ENCODE assay signal across 2 cellular contexts in genomic region chr4:8637456-8637984, GRCh38.
TF ChIP-seq lines count a peak whose summit lies in the region.

No MANE protein-coding gene starts in this region.

TF ChIP-seq in IMR-90, 13 proteins besides CTCF, POLR2A, EP300 and RAD21:
- TF ChIP-seq ELK1 (IDR thresholded peaks at IDR 0.05; ENCODE audit: borderline replicate concordance, low read depth, low read length) (no peak), USF2 (IDR thresholded peaks at IDR 0.05; ENCODE audit: low read depth, low read length) (peak; percentile 52; the same call in 1 of the 2 replicates)

TF ChIP-seq in GM12878, 131 proteins besides CTCF, POLR2A, EP300 and RAD21:
- TF ChIP-seq ATF2 (IDR thresholded peaks at IDR 0.05; ENCODE audit: low read length) (no peak), SPI1 (IDR thresholded peaks at IDR 0.05; ENCODE audit: borderline replicate concordance, insufficient read depth, low read depth, low read length) (no peak), NFXL1 (IDR thresholded peaks at IDR 0.05; ENCODE audit: borderline replicate concordance) (no peak), USF1 (IDR thresholded peaks at IDR 0.05; ENCODE audit: borderline replicate concordance, extremely low read length, insufficient read depth, low read depth, low read length) (peak; percentile 53), SRF (IDR thresholded peaks at IDR 0.05; ENCODE audit: low read depth in 2 of 2, low read length in 2 of 2) (no peak), KLF5 (IDR thresholded peaks at IDR 0.05; ENCODE audit: partially characterized antibody) (no peak), PKNOX1 (IDR thresholded peaks at IDR 0.05) (no peak)
